In genomic region chr9:124120272-124120671, GRCh38 we compare ENCODE assay signal across 36 cellular contexts.
"Had no signal": no experiment of that assay in that cellular context is flagged by ENCODE, and none has a peak within 500 bp of the region (broad histone marks: within the 10 kb centered on the region; RNA-seq: fewer than 3 reads in every experiment).

No MANE protein-coding gene starts in this region.

- H3K9me3 ChIP-seq: MG63 had no signal

- DNase-seq: Karpas-422, Kasumi-1, MG63, MM.1S, MV-4-11, NCI-H1048, NCI-H1092, NCI-H1092 treated with DMSO at 0.1 percent for 48 hours, NCI-H1105, NCI-H1105 treated with DMSO at 0.1 percent for 48 hours, NCI-H1417, NCI-H1417 treated with DMSO at 0.1 percent for 48 hours, NCI-H1436, NCI-H1436 treated with DMSO at 0.1 percent for 48 hours, NCI-H146, NCI-H1694, NCI-H1694 treated with DMSO at 0.1 percent for 48 hours, NCI-H187, NCI-H187 treated with DMSO at 0.1 percent for 48 hours, NCI-H1930, NCI-H2029, NCI-H2029 treated with DMSO at 0.1 percent for 48 hours, NCI-H2081, NCI-H2081 treated with DMSO at 0.1 percent for 48 hours, NCI-H2107, NCI-H2171, NCI-H2171 treated with DMSO at 0.1 percent for 48 hours, NCI-H2227 treated with DMSO at 0.1 percent for 48 hours, NCI-H226, NCI-H345, NCI-H446, NCI-H446 treated with DMSO at 0.1 percent for 48 hours, NCI-H510A, NCI-H510A treated with DMSO at 0.1 percent for 48 hours, NCI-H524, NCI-H524 treated with DMSO at 0.1 percent for 48 hours had no signal

- H3K4me3 ChIP-seq: MG63 had no signal

- H3K36me3 ChIP-seq: MG63 had no signal

- H3K27me3 ChIP-seq: MG63 had no signal
